24 cellular contexts compared by ENCODE assay signal in genomic region chr5:5616247-5616895, GRCh38.
DNase-seq lines count a peak whose midpoint lies in the region; ATAC-seq and TF ChIP-seq lines count a peak whose summit lies in the region.
"Had no signal": no experiment of that assay in that cellular context is flagged by ENCODE, and none has a peak within 500 bp of the region (broad histone marks: within the 10 kb centered on the region; RNA-seq: fewer than 3 reads in every experiment).

No MANE protein-coding gene starts in this region.

- H3K27ac Mint-ChIP-seq in mesothelial cell of epicardium (peak overlapping the region; percentile 75), type B pancreatic cell (no peak overlapping the region)
- H3K27ac Mint-ChIP-seq: activated B cell treated with CpG ODN at 0.5 μM for 24 hours; CD4-positive, alpha-beta memory T cell; natural killer cell; stimulated activated effector memory CD8-positive, alpha-beta T cell treated with anti-CD3 and anti-CD28 coated beads, Interleukin-12 subunit alpha, Interleukin-12 subunit beta, amount 100 ng/mL, for 72 hours had no signal

- ATAC-seq in SK-N-SH treated with all-trans-retinoic acid at 6 μM for 48 hours (no peak), RWPE2 (ENCODE audit: low read depth) (0 out of 3 replicates have a peak, but pooled peaks have one; percentile 38), GM18858 (IDR thresholded peaks at IDR 0.05; ENCODE audit: unreplicated experiment) (no peak)
- ATAC-seq: natural killer cell; right lobe of liver; stimulated activated effector memory CD8-positive, alpha-beta T cell treated with anti-CD3 and anti-CD28 coated beads, Interleukin-12 subunit alpha, Interleukin-12 subunit beta, amount 100 ng/mL, for 72 hours had no signal

- no peak for TF ChIP-seq CTCF in SK-N-SH (IDR thresholded peaks at IDR 0.05)
- TF ChIP-seq CTCF in RWPE2 (IDR thresholded peaks at IDR 0.05; ENCODE audit: poor library complexity, severe bottlenecking): no peak
- peak; percentile 25 for TF ChIP-seq CTCF in mesothelial cell of epicardium (IDR thresholded peaks at IDR 0.05; ENCODE audit: unreplicated experiment)
- TF ChIP-seq CTCF in type B pancreatic cell (conservative IDR thresholded peaks at IDR 0.05): peak; percentile 52

- H3F3A ChIP-seq in SK-N-SH (replicated peaks; ENCODE audit: insufficient read depth): no peaks in the 10 kb centered on the region

- H3K36me3 Mint-ChIP-seq in mesothelial cell of epicardium (peaks cover 6% of the 10 kb centered on the region), type B pancreatic cell (no peaks in the 10 kb centered on the region)
- H3K36me3 Mint-ChIP-seq: CD4-positive, alpha-beta memory T cell; natural killer cell; stimulated activated effector memory CD8-positive, alpha-beta T cell treated with anti-CD3 and anti-CD28 coated beads, Interleukin-12 subunit alpha, Interleukin-12 subunit beta, amount 100 ng/mL, for 72 hours had no signal

- POLR2A ChIA-PET in SK-N-SH (lab: Yijun Ruan, JAX): interaction anchor here (0.7 to 2.3 kb wide), 8 partner anchors 19 to 119 kb away, joined by 3 to 12 read pairs (median 4); no protein-coding TSS in a partner anchor

- H2AFZ ChIP-seq in SK-N-SH (ENCODE audit: low read depth): no peak overlapping the region
- H2AFZ ChIP-seq: parathyroid adenoma had no signal

- no peak for TF ChIP-seq RAD21 in SK-N-SH (IDR thresholded peaks at IDR 0.05; ENCODE audit: low read length)

- peaks cover 24% of the 10 kb centered on the region for H3K9me3 Mint-ChIP-seq in mesothelial cell of epicardium
- no peaks in the 10 kb centered on the region for H3K9me3 Mint-ChIP-seq in type B pancreatic cell
- H3K9me3 Mint-ChIP-seq: natural killer cell; stimulated activated effector memory CD8-positive, alpha-beta T cell treated with anti-CD3 and anti-CD28 coated beads, Interleukin-12 subunit alpha, Interleukin-12 subunit beta, amount 100 ng/mL, for 72 hours had no signal

- H3K27me3 Mint-ChIP-seq in mesothelial cell of epicardium (ENCODE audit: low read depth) (no peaks in the 10 kb centered on the region), type B pancreatic cell (no peaks in the 10 kb centered on the region)

- H3K9me3 ChIP-seq in SK-N-SH (no peaks in the 10 kb centered on the region), RWPE2 (ENCODE audit: severe bottlenecking) (no peaks in the 10 kb centered on the region)
- H3K9me3 ChIP-seq: MG63, right lobe of liver had no signal

- H3K27me3 ChIP-seq in SK-N-SH (ENCODE audit: insufficient read depth) (no peaks in the 10 kb centered on the region), RWPE2 (ENCODE audit: insufficient read depth, poor library complexity, severe bottlenecking) (peaks cover 15% of the 10 kb centered on the region)
- H3K27me3 ChIP-seq: brain microvascular endothelial cell, right lobe of liver had no signal

- CTCF ChIA-PET in SK-N-SH (lab: Yijun Ruan, JAX): interaction anchor here (0.6 to 6.0 kb wide), 13 partner anchors 13 to 119 kb away, joined by 3 to 30 read pairs (median 6); no protein-coding TSS in a partner anchor

- H4K20me1 ChIP-seq in SK-N-SH (ENCODE audit: insufficient read depth): no peaks in the 10 kb centered on the region

- peaks cover 36% of the 10 kb centered on the region for H3K4me1 Mint-ChIP-seq in mesothelial cell of epicardium
- H3K4me1 Mint-ChIP-seq in type B pancreatic cell (ENCODE audit: unreplicated experiment): peaks cover 4% of the 10 kb centered on the region
- H3K4me1 Mint-ChIP-seq: natural killer cell; stimulated activated effector memory CD8-positive, alpha-beta T cell treated with anti-CD3 and anti-CD28 coated beads, Interleukin-12 subunit alpha, Interleukin-12 subunit beta, amount 100 ng/mL, for 72 hours had no signal

- 6% methylated on average over 7 of the region's 7 CpGs for WGBS in SK-N-SH (ENCODE audit: low lambda C conversion rate)

- H3K4me1 ChIP-seq in SK-N-SH (ENCODE audit: control insufficient read depth in 1 of 2, insufficient read depth in 2 of 2, low read depth in 1 of 2, low read length in 1 of 2) (peaks cover 0 to 21% of the 10 kb centered on the region in 2 experiments; a peak in 2 of 4 replicates), RWPE2 (ENCODE audit: insufficient read depth, poor library complexity, severe bottlenecking) (no peaks in the 10 kb centered on the region)
- H3K4me1 ChIP-seq: parathyroid adenoma, right lobe of liver had no signal

- DNase-seq in SK-N-SH: peak; percentile 32
- no peak for DNase-seq in RWPE2 (ENCODE audit: low spot score)
- no peak for DNase-seq in mesothelial cell of epicardium (ENCODE audit: low spot score in 2 of 2, unreplicated experiment in 2 of 2)
- no peak for DNase-seq in type B pancreatic cell (ENCODE audit: extremely low spot score, unreplicated experiment)
- no peak for DNase-seq in dedifferentiated amniotic fluid mesenchymal stem cell (ENCODE audit: extremely low spot score)
- no peak for DNase-seq in T1000 (lab: John Stamatoyannopoulos, UW)
- DNase-seq: activated B cell treated with CpG ODN at 0.5 μM for 24 hours; activated naive CD4-positive, alpha-beta T cell treated with Interleukin-2 at 50 U/mL for 16 hours; brain microvascular endothelial cell; CD4-positive, alpha-beta memory T cell; DMS153; H7; islet precursor cell; KG1; MG63; midbrain; natural killer cell; NCI-H748 treated with DMSO at 0.1 percent for 48 hours; right lobe of liver; stimulated activated CD4-positive, alpha-beta T cell treated with anti-CD3 and anti-CD28 coated beads, Interleukin-4, amount 100 ng/mL, for 24 hours had no signal

- H3K27ac ChIP-seq in SK-N-SH (ENCODE audit: low read depth in 2 of 2, low read length in 1 of 2) (peak overlapping the region; percentile 10 to 100; a peak in 3 of 4 replicates), RWPE2 (ENCODE audit: poor library complexity, severe bottlenecking) (no peak overlapping the region)
- H3K27ac ChIP-seq: brain microvascular endothelial cell, parathyroid adenoma, right lobe of liver had no signal

- H3K79me2 ChIP-seq in SK-N-SH (ENCODE audit: insufficient read depth): no peaks in the 10 kb centered on the region
- H3K79me2 ChIP-seq: parathyroid adenoma had no signal

- H3K4me3 Mint-ChIP-seq in mesothelial cell of epicardium (no peak overlapping the region), type B pancreatic cell (no peak overlapping the region)
- H3K4me3 Mint-ChIP-seq: activated B cell treated with CpG ODN at 0.5 μM for 24 hours; CD4-positive, alpha-beta memory T cell; natural killer cell; stimulated activated effector memory CD8-positive, alpha-beta T cell treated with anti-CD3 and anti-CD28 coated beads, Interleukin-12 subunit alpha, Interleukin-12 subunit beta, amount 100 ng/mL, for 72 hours had no signal

- peak in 1 of 2 experiments; percentile 70; a peak in 1 of 4 replicates for TF ChIP-seq EP300 in SK-N-SH (IDR thresholded peaks at IDR 0.05; ENCODE audit: borderline replicate concordance in 1 of 2, low read depth in 1 of 2, low read length in 1 of 2)

- H3K4me3 ChIP-seq in SK-N-SH (ENCODE audit: low read depth in 2 of 2, low read length in 1 of 2): no peak overlapping the region
- H3K4me3 ChIP-seq in RWPE2 (ENCODE audit: severe bottlenecking): no peak overlapping the region
- H3K4me3 ChIP-seq: MG63, right lobe of liver had no signal

- H3K9me2 ChIP-seq in SK-N-SH: no peaks in the 10 kb centered on the region

- no peak overlapping the region for H3K4me2 ChIP-seq in SK-N-SH

- H3K9ac ChIP-seq in SK-N-SH: no peak overlapping the region
- H3K9ac ChIP-seq: parathyroid adenoma had no signal

- H3K36me3 ChIP-seq in SK-N-SH (replicated peaks in 1 of 2; ENCODE audit: control insufficient read depth in 1 of 2, insufficient read depth in 2 of 2, low read length in 1 of 2) (no peaks in the 10 kb centered on the region), RWPE2 (ENCODE audit: low read depth) (no peaks in the 10 kb centered on the region)
- H3K36me3 ChIP-seq: brain microvascular endothelial cell, MG63, right lobe of liver had no signal

TF ChIP-seq in SK-N-SH, 30 proteins besides CTCF, POLR2A, EP300 and RAD21:
- TF ChIP-seq GATA2 (CRISPR knock-in tag; IDR thresholded peaks at IDR 0.05) (peak; percentile 65), EZH2phosphoT487 (IDR thresholded peaks at IDR 0.05; ENCODE audit: borderline replicate concordance, low read depth) (no peak), NFIC (IDR thresholded peaks at IDR 0.05; ENCODE audit: borderline replicate concordance) (no peak), ELF1 (IDR thresholded peaks at IDR 0.05) (no peak)

TF ChIP-seq in SK-N-SH treated with all-trans-retinoic acid at 6 μM for 48 hours, 23 proteins besides CTCF, POLR2A, EP300 and RAD21 (continues in another document):
- TF ChIP-seq BACH2 (CRISPR knock-in tag; IDR thresholded peaks at IDR 0.05; ENCODE audit: borderline replicate concordance) (no peak), PPARA (CRISPR knock-in tag; IDR thresholded peaks at IDR 0.05; ENCODE audit: borderline replicate concordance) (no peak), ZFP30 (CRISPR knock-in tag; IDR thresholded peaks at IDR 0.05) (no peak), CSRNP3 (CRISPR knock-in tag; IDR thresholded peaks at IDR 0.05) (no peak), OSR1 (CRISPR knock-in tag; IDR thresholded peaks at IDR 0.05) (no peak)

Comparison
In these comparisons a context has a peak if more than half of its experiments do, and no peak if none do; other contexts are left out.
1. CTCF ChIP-seq: peak in mesothelial cell of epicardium (single experiment) and type B pancreatic cell (single experiment); none in SK-N-SH (single experiment) and RWPE2 (single experiment).